In the genomic region with DNA sequence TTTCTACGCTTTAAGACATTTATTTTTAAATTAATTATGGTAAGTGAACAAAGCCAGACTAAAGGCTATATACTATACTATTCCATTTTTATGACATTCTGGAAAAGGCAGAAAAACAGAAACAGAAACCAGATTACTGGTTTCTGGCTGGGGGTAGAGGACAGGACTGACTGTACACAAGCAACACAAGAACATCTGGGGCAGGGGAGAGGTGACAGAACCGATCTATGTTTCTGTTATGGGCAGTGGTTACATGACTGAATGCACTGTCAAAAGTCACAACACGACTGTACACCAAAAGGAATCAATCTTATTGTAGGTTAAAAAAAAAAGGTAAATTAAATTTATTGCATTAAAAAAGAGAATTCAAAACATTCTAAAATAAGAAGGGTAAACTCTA, we compare ENCODE assay signal across 11 cellular contexts.
DNase-seq lines count a peak whose midpoint lies in the region; ATAC-seq and TF ChIP-seq lines count a peak whose summit lies in the region.
"Had no signal": no experiment of that assay in that cellular context is flagged by ENCODE, and none has a peak within 500 bp of the region (broad histone marks: within the 10 kb centered on the region; RNA-seq: fewer than 3 reads in every experiment).

No MANE protein-coding gene starts in this region.

- H3K4me3 ChIP-seq in choroid plexus epithelial cell (ENCODE audit: low read depth, low read length): no peak overlapping the region

- ATAC-seq in GM18517 (IDR thresholded peaks at IDR 0.05; ENCODE audit: unreplicated experiment): peak; percentile 78
- peak; percentile 85 for ATAC-seq in HG03159 (IDR thresholded peaks at IDR 0.05; ENCODE audit: unreplicated experiment)
- ATAC-seq in GM18519 (IDR thresholded peaks at IDR 0.05; ENCODE audit: low FRiP score, unreplicated experiment): no peak

- DNase-seq in GM20000 (ENCODE audit: low spot score): peak; percentile 43
- peak; percentile 45 for DNase-seq in choroid plexus epithelial cell (ENCODE audit: low read depth)
- no peak for DNase-seq in NCI-H2081 treated with DMSO at 0.1 percent for 48 hours (lab: John Stamatoyannopoulos, UW)
- DNase-seq in activated effector memory CD4-positive, alpha-beta T cell treated with anti-CD3 and anti-CD28 coated beads, Interleukin-2, amount 50 U/mL, for 16 hours: no peak
- no peak for DNase-seq in NCI-H2196 (lab: John Stamatoyannopoulos, UW; ENCODE audit: unreplicated experiment)
- DNase-seq: erythroblast, kidney glomerular epithelial cell, T-helper 9 cell had no signal

- TF ChIP-seq CTCF in GM20000 (IDR thresholded peaks at IDR 0.05; ENCODE audit: extremely low read depth, missing control alignments) (no peak), choroid plexus epithelial cell (conservative IDR thresholded peaks at IDR 0.05; ENCODE audit: low read depth, low read length) (no peak)

Comparison
In these comparisons a context has a peak if more than half of its experiments do, and no peak if none do; other contexts are left out.
1. DNase-seq: peak in GM20000 (single experiment) and choroid plexus epithelial cell (single experiment); none in NCI-H2081 treated with DMSO at 0.1 percent for 48 hours (single experiment), activated effector memory CD4-positive, alpha-beta T cell treated with anti-CD3 and anti-CD28 coated beads, Interleukin-2, amount 50 U/mL, for 16 hours (single experiment) and NCI-H2196 (single experiment).